ENCODE assay signal across 8 cellular contexts in genomic region chr1:2290171-2290578, GRCh38.
DNase-seq lines count a peak whose midpoint lies in the region; ATAC-seq and TF ChIP-seq lines count a peak whose summit lies in the region.

No MANE protein-coding gene starts in this region.

- peak overlapping the region; percentile 84 for H4K91ac ChIP-seq in IMR-90 (ENCODE audit: insufficient read depth, low read depth, low read length)

- H3K18ac ChIP-seq in IMR-90 (ENCODE audit: low read depth, low read length) = peak overlapping the region; percentile 63

- no TSS peak for BruUV-seq in IMR-90 (replicated peaks; lab: Mats Ljungman, UMichigan)

- ATAC-seq in IMR-90 (ENCODE audit: low read depth) (peak; percentile 19), psoas muscle (peak; percentile 4 to 32 (median 19)), HG02938 (IDR thresholded peaks at IDR 0.05; ENCODE audit: unreplicated experiment) (no peak)

- H3K79me1 ChIP-seq in IMR-90 (ENCODE audit: low read depth in 1 of 2, low read length in 2 of 2) = peaks cover 6 to 81% of the 10 kb centered on the region in 2 experiments; a peak in 3 of 4 replicates

- H3K9ac ChIP-seq in IMR-90 (ENCODE audit: low read depth, low read length) = peak overlapping the region; percentile 19

- H3K27me3 ChIP-seq in IMR-90 (ENCODE audit: control insufficient read depth, insufficient read depth, low read length) (no peaks in the 10 kb centered on the region), psoas muscle (ENCODE audit: insufficient read depth in 3 of 3, low read length in 2 of 3) (no peaks in the 10 kb centered on the region)

- H3K27ac ChIP-seq in IMR-90 (ENCODE audit: insufficient read depth, low read length) (peak overlapping the region; percentile 86), cingulate gyrus (ENCODE audit: low read depth, low read length) (peak overlapping the region; percentile 75), psoas muscle (peak overlapping the region; percentile 64)

- H3K56ac ChIP-seq in IMR-90 (ENCODE audit: extremely low read depth, insufficient read depth, low read length) = peak overlapping the region; percentile 11; the same call in 1 of the 2 replicates

- H4K8ac ChIP-seq in IMR-90 (ENCODE audit: low read depth in 2 of 2, low read length in 2 of 2) = peak overlapping the region; percentile 18 to 78; a peak in 3 of 4 replicates

- H2AK5ac ChIP-seq in IMR-90 (ENCODE audit: low read depth, low read length) = peak overlapping the region; percentile 98

- dilution Hi-C loops in IMR-90 (cut with HindIII; ENCODE audit: low sequenced_read_pairs, unreplicated experiment) = no loop called here

- intact Hi-C loops in IMR-90 (cut with micrococcal nuclease) = loop anchor here (2.0 kb wide), 1 partner anchor 55 kb away; no protein-coding TSS in a partner anchor
- intact Hi-C loops in psoas muscle (cut with DNase I) = no loop called here

- H3K4me1 ChIP-seq in IMR-90 (ENCODE audit: control insufficient read depth, insufficient read depth, low read length) (peaks cover 50% of the 10 kb centered on the region), psoas muscle (peaks cover 45% of the 10 kb centered on the region)

- peak overlapping the region; percentile 54; the same call in 1 of the 2 replicates for H3K4me2 ChIP-seq in IMR-90 (ENCODE audit: low read depth, low read length)

- H3K9me3 ChIP-seq in IMR-90 (ENCODE audit: control insufficient read depth, insufficient read depth, low read length) = no peaks in the 10 kb centered on the region
- no peaks in the 10 kb centered on the region for H3K9me3 ChIP-seq in psoas muscle

- CTCF ChIA-PET in IMR-90 (lab: Yijun Ruan, JAX) = no interaction called here

- H3K36me3 ChIP-seq in IMR-90 (ENCODE audit: control insufficient read depth, insufficient read depth, low read length) = no peaks in the 10 kb centered on the region
- H3K36me3 ChIP-seq in psoas muscle (ENCODE audit: insufficient read depth in 1 of 2, low read depth in 1 of 2) = no peaks in the 10 kb centered on the region

- peak overlapping the region; percentile 47 for H2AFZ ChIP-seq in IMR-90 (replicated peaks; ENCODE audit: low read length, poor library complexity)

- H3K23ac ChIP-seq in IMR-90 (ENCODE audit: low read depth, low read length) = peak overlapping the region; percentile 70; the same call in 1 of the 2 replicates

- H3K14ac ChIP-seq in IMR-90 (replicated peaks; ENCODE audit: low read depth, low read length) = peak overlapping the region; percentile 74

- peak overlapping the region; percentile 45 for H4K5ac ChIP-seq in IMR-90 (ENCODE audit: low read depth, low read length)

- TF ChIP-seq CTCF in IMR-90 (conservative IDR thresholded peaks at IDR 0.05; ENCODE audit: low read depth, low read length) (no peak), psoas muscle (IDR thresholded peaks at IDR 0.05) (no peak)

- H3K9me1 ChIP-seq in IMR-90 (ENCODE audit: insufficient read depth, low read length) = peaks cover 35% of the 10 kb centered on the region

- DNase-seq in SIG-M5 treated with dmso at 0.1 percent for 504 hours (lab: John Stamatoyannopoulos, UW; ENCODE audit: unreplicated experiment) (peak; percentile 43), SIG-M5 (lab: John Stamatoyannopoulos, UW) (no peak), IMR-90 (no peak), psoas muscle (no peak), NCI-H146 (lab: John Stamatoyannopoulos, UW) (no peak), putamen (ENCODE audit: low spot score) (no peak)

- 49% methylated on average over 3 of the region's 7 CpGs; no CpG with 5 or more reads in 1 of the 2 experiments for WGBS in IMR-90 (ENCODE audit: extremely low coverage in 2 of 2, insufficient read length in 1 of 2), 2 experiments
- WGBS in psoas muscle, 3 donors = 46 to 62% (median 61%) methylated on average over 7 of the region's 7 CpGs

- H2BK5ac ChIP-seq in IMR-90 (ENCODE audit: low read depth, low read length, poor library complexity, severe bottlenecking) = peak overlapping the region; percentile 86

- H2AK9ac ChIP-seq in IMR-90 (replicated peaks; ENCODE audit: low read depth, low read length, poor library complexity) = peak overlapping the region; percentile 90

- no peak for TF ChIP-seq RAD21 in IMR-90 (IDR thresholded peaks at IDR 0.05; ENCODE audit: low read length)

- peak overlapping the region; percentile 75; the same call in 1 of the 2 replicates for H2BK20ac ChIP-seq in IMR-90 (ENCODE audit: low read depth, low read length)

- peak overlapping the region; percentile 94 for H2BK120ac ChIP-seq in IMR-90 (ENCODE audit: low read depth, low read length)

- POLR2A ChIA-PET in IMR-90 (lab: Charles Lee; ENCODE audit: unreplicated experiment) = interaction anchor here (1.4 kb wide), 1 partner anchor 12 kb away, joined by 3 read pairs; no protein-coding TSS in a partner anchor

- H3K4me3 ChIP-seq in IMR-90 (ENCODE audit: insufficient read depth, low read depth, low read length) = no peak overlapping the region
- H3K4me3 ChIP-seq in psoas muscle = peak overlapping the region; percentile 36

- no peak for TF ChIP-seq POLR2A in IMR-90 (IDR thresholded peaks at IDR 0.05; ENCODE audit: low read depth, low read length)

- peak overlapping the region; percentile 96 for H3K4ac ChIP-seq in IMR-90 (ENCODE audit: low read depth, low read length)

- H4K20me1 ChIP-seq in IMR-90 (ENCODE audit: insufficient read depth, low read length) = peaks cover 38% of the 10 kb centered on the region

- peak overlapping the region; percentile 23; the same call in 2 of the 3 replicates for H2BK15ac ChIP-seq in IMR-90 (ENCODE audit: low read depth, low read length)

- in situ Hi-C loops in IMR-90 (cut with MboI; ENCODE audit: low sequenced_read_pairs) = no loop called here

TF ChIP-seq in IMR-90, 13 proteins besides CTCF, POLR2A, EP300 and RAD21:
- TF ChIP-seq CEBPB (IDR thresholded peaks at IDR 0.05; ENCODE audit: low read depth, low read length) (no peak), MAZ (IDR thresholded peaks at IDR 0.05; ENCODE audit: borderline replicate concordance, low read depth, low read length) (no peak), NFE2L2 (IDR thresholded peaks at IDR 0.05; ENCODE audit: low read depth, low read length) (no peak), RCOR1 (IDR thresholded peaks at IDR 0.05; ENCODE audit: insufficient replicate concordance, low read length) (no peak), RFX5 (IDR thresholded peaks at IDR 0.05; ENCODE audit: low read depth, low read length) (no peak), CHD1 (IDR thresholded peaks at IDR 0.05; ENCODE audit: low read depth, low read length) (no peak), MAFK (IDR thresholded peaks at IDR 0.05; ENCODE audit: low read depth, low read length) (no peak), FOS (IDR thresholded peaks at IDR 0.05; ENCODE audit: low read depth, low read length) (no peak), SMC3 (IDR thresholded peaks at IDR 0.05; ENCODE audit: low read depth, low read length) (no peak), MXI1 (IDR thresholded peaks at IDR 0.05; ENCODE audit: borderline replicate concordance, low read depth, low read length) (no peak), BHLHE40 (IDR thresholded peaks at IDR 0.05; ENCODE audit: low read depth, low read length) (no peak), ELK1 (IDR thresholded peaks at IDR 0.05; ENCODE audit: borderline replicate concordance, low read depth, low read length) (no peak), USF2 (IDR thresholded peaks at IDR 0.05; ENCODE audit: low read depth, low read length) (no peak)
